26 cellular contexts compared by ENCODE assay signal in the genomic region with DNA sequence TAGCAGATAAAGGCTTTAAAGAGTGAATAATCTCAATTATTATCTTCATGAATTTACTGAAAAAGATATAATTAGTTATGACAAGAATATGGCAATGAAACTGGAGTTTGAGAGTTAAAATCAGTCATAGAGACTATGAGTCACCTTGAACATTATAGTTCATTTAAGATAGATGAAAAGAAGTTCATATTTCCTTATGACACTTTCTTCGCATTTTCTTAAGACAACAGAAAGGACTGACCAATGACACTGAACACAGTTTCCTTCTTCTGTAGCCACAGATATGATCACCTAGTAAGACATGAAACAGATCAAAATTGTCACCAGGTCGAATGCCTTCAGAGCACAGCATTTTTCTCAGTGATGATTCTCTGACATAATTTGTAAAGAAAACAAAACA.
A peak's percentile ranks its signal among the peaks of the same experiment; 100 is the strongest.
DNase-seq lines count a peak whose midpoint lies in the region; ATAC-seq and TF ChIP-seq lines count a peak whose summit lies in the region.
"Had no signal": no experiment of that assay in that cellular context is flagged by ENCODE, and none has a peak within 500 bp of the region (broad histone marks: within the 10 kb centered on the region; RNA-seq: fewer than 3 reads in every experiment).

No MANE protein-coding gene starts in this region.

- intact Hi-C loops in left ventricle myocardium inferior (cut with micrococcal nuclease), result no loop called here

- peaks cover 0 to 10% of the 10 kb centered on the region in 2 donors for H3K36me3 Mint-ChIP-seq in activated naive CD4-positive, alpha-beta T cell treated with anti-CD3 and anti-CD28 coated beads, Interleukin-2, amount 50 U/mL, for 72 hours
- peaks cover 9% of the 10 kb centered on the region for H3K36me3 Mint-ChIP-seq in T-helper 2 cell treated with Interferon-gamma antibody and Interleukin-4, amounts not matched to agents 5 μg/mL and 100 μg/mL, for 36 hours (ENCODE audit: low read depth)
- H3K36me3 Mint-ChIP-seq in immature natural killer cell, result peaks cover 0 to 4% (median 4%) of the 10 kb centered on the region in 3 donors

- no peaks in the 10 kb centered on the region for H3K9me3 Mint-ChIP-seq in activated naive CD4-positive, alpha-beta T cell treated with anti-CD3 and anti-CD28 coated beads, Interleukin-2, amount 50 U/mL, for 72 hours
- H3K9me3 Mint-ChIP-seq in T-helper 2 cell treated with Interferon-gamma antibody and Interleukin-4, amounts not matched to agents 5 μg/mL and 100 μg/mL, for 36 hours, result no peaks in the 10 kb centered on the region
- H3K9me3 Mint-ChIP-seq in immature natural killer cell, result no peaks in the 10 kb centered on the region
- H3K9me3 Mint-ChIP-seq: CD4-positive, alpha-beta memory T cell; stimulated activated naive B cell treated with anti-CD40 and anti-IgM and Interleukin-4, amounts not matched to agents 10 μg/mL and 1 μg/mL and 100 μg/mL, for 72 hours; T-helper 1 cell treated with Interleukin-12 subunit alpha and Interleukin-12 subunit beta and Interleukin-4 antibody, amounts not matched to agents 30 μg/mL and 1 μg/mL, for 36 hours had no signal

- H3K4me3 ChIP-seq in left ventricle myocardium inferior, result no peak overlapping the region
- H3K4me3 ChIP-seq: esophagus squamous epithelium, psoas muscle, SJCRH30, thyroid gland had no signal

- H3K9me3 ChIP-seq in left ventricle myocardium inferior (replicated peaks), result no peaks in the 10 kb centered on the region
- H3K9me3 ChIP-seq: esophagus squamous epithelium, psoas muscle, SJCRH30, thyroid gland had no signal

- ATAC-seq in activated naive CD4-positive, alpha-beta T cell treated with anti-CD3 and anti-CD28 coated beads, Interleukin-2, amount 50 U/mL, for 72 hours, result peak; percentile 96
- no peak for ATAC-seq in HG03520 (IDR thresholded peaks at IDR 0.05; ENCODE audit: unreplicated experiment)
- ATAC-seq: left cardiac atrium; psoas muscle; stimulated activated naive B cell treated with anti-CD40 and anti-IgM and Interleukin-4, amounts not matched to agents 10 μg/mL and 1 μg/mL and 100 μg/mL, for 72 hours had no signal

- DNase-seq in activated naive CD4-positive, alpha-beta T cell treated with anti-CD3 and anti-CD28 coated beads, Interleukin-2, amount 50 U/mL, for 72 hours (ENCODE audit: low spot score in 2 of 2), result no peak
- DNase-seq in activated naive CD4-positive, alpha-beta T cell (lab: John Stamatoyannopoulos, UW), result no peak
- no peak for DNase-seq in T-helper 2 cell treated with Interferon-gamma antibody and Interleukin-4, amounts not matched to agents 5 μg/mL and 100 μg/mL, for 36 hours (ENCODE audit: low spot score)
- no peak for DNase-seq in immature natural killer cell
- DNase-seq in left ventricle myocardium inferior, result no peak
- DNase-seq in kidney tubule cell (ENCODE audit: low spot score), result no peak
- DNase-seq: activated effector memory CD4-positive, alpha-beta T cell treated with anti-CD3 and anti-CD28 coated beads, Interleukin-2, amount 50 U/mL, for 16 hours; CD4-positive, alpha-beta memory T cell; DMS153; effector CD8-positive, alpha-beta T cell; esophagus squamous epithelium; H7; left cardiac atrium; NCI-H1092; NCI-H1930; NCI-H2227 treated with DMSO at 0.1 percent for 48 hours; NCI-H82; psoas muscle; SJCRH30; stimulated activated CD4-positive, alpha-beta T cell treated with anti-CD3 and anti-CD28 coated beads, Interleukin-1b, Interleukin-23, amount 100 ng/mL, for 48 hours; stimulated activated naive B cell treated with anti-CD40 and anti-IgM and Interleukin-4, amounts not matched to agents 10 μg/mL and 1 μg/mL and 100 μg/mL, for 72 hours; thyroid gland had no signal

- H3K27ac ChIP-seq in left ventricle myocardium inferior (replicated peaks), result no peak overlapping the region
- H3K27ac ChIP-seq: esophagus squamous epithelium, psoas muscle, SJCRH30, thyroid gland, VCaP had no signal

- H3K27me3 ChIP-seq in left ventricle myocardium inferior (ENCODE audit: low read depth), result no peaks in the 10 kb centered on the region
- H3K27me3 ChIP-seq: esophagus squamous epithelium, SJCRH30, thyroid gland had no signal

- H3K4me1 Mint-ChIP-seq in T-helper 2 cell treated with Interferon-gamma antibody and Interleukin-4, amounts not matched to agents 5 μg/mL and 100 μg/mL, for 36 hours (ENCODE audit: low read depth), result peaks cover 24% of the 10 kb centered on the region
- peaks cover 63 to 81% of the 10 kb centered on the region in 2 donors for H3K4me1 Mint-ChIP-seq in immature natural killer cell

- H3K4me3 Mint-ChIP-seq in T-helper 2 cell treated with Interferon-gamma antibody and Interleukin-4, amounts not matched to agents 5 μg/mL and 100 μg/mL, for 36 hours, result no peak overlapping the region
- H3K4me3 Mint-ChIP-seq in immature natural killer cell, result peak overlapping the region in 4 of 5 donors; percentile 5 to 56 (median 30)
- H3K4me3 Mint-ChIP-seq: CD4-positive, alpha-beta memory T cell; nephron; stimulated activated naive B cell treated with anti-CD40 and anti-IgM and Interleukin-4, amounts not matched to agents 10 μg/mL and 1 μg/mL and 100 μg/mL, for 72 hours; T-helper 1 cell treated with Interleukin-12 subunit alpha and Interleukin-12 subunit beta and Interleukin-4 antibody, amounts not matched to agents 30 μg/mL and 1 μg/mL, for 36 hours had no signal

- no peak for TF ChIP-seq CTCF in left ventricle myocardium inferior (IDR thresholded peaks at IDR 0.05; ENCODE audit: borderline replicate concordance)

- no peaks in the 10 kb centered on the region for H3K27me3 Mint-ChIP-seq in T-helper 2 cell treated with Interferon-gamma antibody and Interleukin-4, amounts not matched to agents 5 μg/mL and 100 μg/mL, for 36 hours (ENCODE audit: low read depth)
- no peaks in the 10 kb centered on the region for H3K27me3 Mint-ChIP-seq in immature natural killer cell (ENCODE audit: low read depth in 3 of 3)
- H3K27me3 Mint-ChIP-seq: CD4-positive, alpha-beta memory T cell; stimulated activated naive B cell treated with anti-CD40 and anti-IgM and Interleukin-4, amounts not matched to agents 10 μg/mL and 1 μg/mL and 100 μg/mL, for 72 hours had no signal

- peak overlapping the region; percentile 42 to 77 for H3K27ac Mint-ChIP-seq in activated naive CD4-positive, alpha-beta T cell treated with anti-CD3 and anti-CD28 coated beads, Interleukin-2, amount 50 U/mL, for 72 hours
- peak overlapping the region; percentile 38 for H3K27ac Mint-ChIP-seq in T-helper 2 cell treated with Interferon-gamma antibody and Interleukin-4, amounts not matched to agents 5 μg/mL and 100 μg/mL, for 36 hours
- H3K27ac Mint-ChIP-seq in immature natural killer cell, result peak overlapping the region in 5 of 6 donors; percentile 18 to 73 (median 51)
- H3K27ac Mint-ChIP-seq: nephron; stimulated activated naive B cell treated with anti-CD40 and anti-IgM and Interleukin-4, amounts not matched to agents 10 μg/mL and 1 μg/mL and 100 μg/mL, for 72 hours; T-helper 1 cell treated with Interleukin-12 subunit alpha and Interleukin-12 subunit beta and Interleukin-4 antibody, amounts not matched to agents 30 μg/mL and 1 μg/mL, for 36 hours had no signal

- H3K4me1 ChIP-seq in left ventricle myocardium inferior, result peaks cover 14% of the 10 kb centered on the region
- H3K4me1 ChIP-seq: esophagus squamous epithelium, thyroid gland had no signal

- no peaks in the 10 kb centered on the region for H3K36me3 ChIP-seq in left ventricle myocardium inferior
- H3K36me3 ChIP-seq: esophagus squamous epithelium, SJCRH30, thyroid gland had no signal
